ENCODE assay signal across 1 cellular context in the genomic region with DNA sequence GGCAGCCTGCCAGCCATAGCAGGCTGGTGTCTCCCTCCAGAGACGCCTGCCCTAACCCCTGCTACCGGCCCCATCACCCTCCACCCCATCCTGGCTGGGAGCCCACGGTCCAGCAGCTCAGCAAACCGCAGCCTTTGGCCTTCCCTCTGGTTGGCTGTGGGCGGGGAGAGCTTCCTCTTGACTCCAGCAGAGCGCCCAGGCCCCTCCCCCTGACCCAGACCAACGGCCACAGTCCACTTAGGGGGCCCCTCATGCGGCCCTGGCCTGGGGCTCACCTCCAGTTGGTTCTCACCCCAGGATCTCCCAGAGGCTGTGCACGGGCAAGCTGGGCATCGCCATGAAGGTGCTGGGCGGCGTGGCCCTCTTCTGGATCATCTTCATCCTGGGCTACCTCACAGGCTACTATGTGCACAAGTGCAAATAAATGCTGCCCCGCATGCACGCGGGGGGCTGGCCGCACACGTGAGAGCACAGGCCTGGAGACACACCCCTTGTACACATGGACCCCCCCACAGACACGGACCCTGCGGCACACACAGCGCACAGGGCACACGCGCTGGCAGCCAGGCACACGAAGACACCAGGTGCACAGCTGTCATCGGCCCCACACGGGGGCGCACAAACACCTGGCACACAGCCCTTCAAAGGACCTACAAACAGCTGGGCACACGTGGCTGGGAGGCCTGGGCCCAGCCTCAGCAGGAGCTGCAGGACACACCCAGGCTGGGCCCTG.
TF ChIP-seq lines count a peak whose summit lies in the region.

No MANE protein-coding gene starts in this region.

TF ChIP-seq in HepG2, 621 proteins besides CTCF, POLR2A, EP300 and RAD21 (continued from another document and continues in another):
- no peak for TF ChIP-seq TBP (CRISPR knock-in tag; IDR thresholded peaks at IDR 0.05)
- TF ChIP-seq, protein P1, sequence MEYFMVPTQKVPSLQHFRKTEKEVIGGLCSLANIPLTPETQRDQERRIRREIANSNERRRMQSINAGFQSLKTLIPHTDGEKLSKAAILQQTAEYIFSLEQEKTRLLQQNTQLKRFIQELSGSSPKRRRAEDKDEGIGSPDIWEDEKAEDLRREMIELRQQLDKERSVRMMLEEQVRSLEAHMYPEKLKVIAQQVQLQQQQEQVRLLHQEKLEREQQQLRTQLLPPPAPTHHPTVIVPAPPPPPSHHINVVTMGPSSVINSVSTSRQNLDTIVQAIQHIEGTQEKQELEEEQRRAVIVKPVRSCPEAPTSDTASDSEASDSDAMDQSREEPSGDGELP (IDR thresholded peaks at IDR 0.05; ENCODE audit: borderline replicate concordance, low read depth) = peak; percentile 98
- no peak for TF ChIP-seq ZNF468 (CRISPR knock-in tag; IDR thresholded peaks at IDR 0.05)
- peak; percentile 43; the same call in 1 of the 2 replicates for TF ChIP-seq ZNF33A (CRISPR knock-in tag; IDR thresholded peaks at IDR 0.05; ENCODE audit: borderline replicate concordance)
- TF ChIP-seq POGZ (CRISPR knock-in tag; IDR thresholded peaks at IDR 0.05) = peak; percentile 41; the same call in 1 of the 2 replicates
- TF ChIP-seq MNT (IDR thresholded peaks at IDR 0.05) = peak; percentile 73
- TF ChIP-seq, protein P2, sequence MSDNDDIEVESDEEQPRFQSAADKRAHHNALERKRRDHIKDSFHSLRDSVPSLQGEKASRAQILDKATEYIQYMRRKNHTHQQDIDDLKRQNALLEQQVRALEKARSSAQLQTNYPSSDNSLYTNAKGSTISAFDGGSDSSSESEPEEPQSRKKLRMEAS (IDR thresholded peaks at IDR 0.05) = no peak
- no peak for TF ChIP-seq NR2F1 (CRISPR knock-in tag; IDR thresholded peaks at IDR 0.05)
- TF ChIP-seq ZNF782 (CRISPR knock-in tag; IDR thresholded peaks at IDR 0.05; ENCODE audit: borderline replicate concordance) = peak; percentile 70; the same call in 1 of the 2 replicates
- TF ChIP-seq ZIK1 (CRISPR knock-in tag; IDR thresholded peaks at IDR 0.05; ENCODE audit: borderline replicate concordance, low read depth) = peak; percentile 75; the same call in 1 of the 2 replicates
- TF ChIP-seq ZNF275 (CRISPR knock-in tag; IDR thresholded peaks at IDR 0.05; ENCODE audit: borderline replicate concordance) = peak; percentile 74; the same call in 1 of the 2 replicates
- peak; percentile 44 for TF ChIP-seq TEAD3 (CRISPR knock-in tag; optimal IDR thresholded peaks at IDR 0.05; ENCODE audit: borderline replicate concordance)
- TF ChIP-seq EED (CRISPR knock-in tag; IDR thresholded peaks at IDR 0.05) = peak; percentile 64; the same call in 1 of the 2 replicates
- no peak for TF ChIP-seq RCOR2 (CRISPR knock-in tag; IDR thresholded peaks at IDR 0.05)
- TF ChIP-seq SKI (IDR thresholded peaks at IDR 0.05; ENCODE audit: partially characterized antibody) = peak; percentile 8
- peak; percentile 14; the same call in 1 of the 2 replicates for TF ChIP-seq ZMYM4 (CRISPR knock-in tag; IDR thresholded peaks at IDR 0.05)
- peak; percentile 81 for TF ChIP-seq ZNF761 (CRISPR knock-in tag; conservative IDR thresholded peaks at IDR 0.05)
- TF ChIP-seq ZNF773 (CRISPR knock-in tag; IDR thresholded peaks at IDR 0.05; ENCODE audit: borderline replicate concordance) = no peak
- peak; percentile 74 for TF ChIP-seq FOXO1 (CRISPR knock-in tag; IDR thresholded peaks at IDR 0.05)
- TF ChIP-seq KIAA2018 (CRISPR knock-in tag; IDR thresholded peaks at IDR 0.05; ENCODE audit: borderline replicate concordance) = no peak
- peak; percentile 83 for TF ChIP-seq ZNF589 (CRISPR knock-in tag; conservative IDR thresholded peaks at IDR 0.05)
- TF ChIP-seq SATB2 (CRISPR knock-in tag; IDR thresholded peaks at IDR 0.05) = 0 out of 2 replicates have a peak, but pooled peaks have one; percentile 65
- TF ChIP-seq SALL2 (CRISPR knock-in tag; IDR thresholded peaks at IDR 0.05) = peak; percentile 48; the same call in 1 of the 2 replicates
- no peak for TF ChIP-seq ATRX (CRISPR knock-in tag; IDR thresholded peaks at IDR 0.05; ENCODE audit: borderline replicate concordance)
- no peak for TF ChIP-seq KLF9 (CRISPR knock-in tag; IDR thresholded peaks at IDR 0.05; ENCODE audit: low read depth)
- TF ChIP-seq, protein P3, sequence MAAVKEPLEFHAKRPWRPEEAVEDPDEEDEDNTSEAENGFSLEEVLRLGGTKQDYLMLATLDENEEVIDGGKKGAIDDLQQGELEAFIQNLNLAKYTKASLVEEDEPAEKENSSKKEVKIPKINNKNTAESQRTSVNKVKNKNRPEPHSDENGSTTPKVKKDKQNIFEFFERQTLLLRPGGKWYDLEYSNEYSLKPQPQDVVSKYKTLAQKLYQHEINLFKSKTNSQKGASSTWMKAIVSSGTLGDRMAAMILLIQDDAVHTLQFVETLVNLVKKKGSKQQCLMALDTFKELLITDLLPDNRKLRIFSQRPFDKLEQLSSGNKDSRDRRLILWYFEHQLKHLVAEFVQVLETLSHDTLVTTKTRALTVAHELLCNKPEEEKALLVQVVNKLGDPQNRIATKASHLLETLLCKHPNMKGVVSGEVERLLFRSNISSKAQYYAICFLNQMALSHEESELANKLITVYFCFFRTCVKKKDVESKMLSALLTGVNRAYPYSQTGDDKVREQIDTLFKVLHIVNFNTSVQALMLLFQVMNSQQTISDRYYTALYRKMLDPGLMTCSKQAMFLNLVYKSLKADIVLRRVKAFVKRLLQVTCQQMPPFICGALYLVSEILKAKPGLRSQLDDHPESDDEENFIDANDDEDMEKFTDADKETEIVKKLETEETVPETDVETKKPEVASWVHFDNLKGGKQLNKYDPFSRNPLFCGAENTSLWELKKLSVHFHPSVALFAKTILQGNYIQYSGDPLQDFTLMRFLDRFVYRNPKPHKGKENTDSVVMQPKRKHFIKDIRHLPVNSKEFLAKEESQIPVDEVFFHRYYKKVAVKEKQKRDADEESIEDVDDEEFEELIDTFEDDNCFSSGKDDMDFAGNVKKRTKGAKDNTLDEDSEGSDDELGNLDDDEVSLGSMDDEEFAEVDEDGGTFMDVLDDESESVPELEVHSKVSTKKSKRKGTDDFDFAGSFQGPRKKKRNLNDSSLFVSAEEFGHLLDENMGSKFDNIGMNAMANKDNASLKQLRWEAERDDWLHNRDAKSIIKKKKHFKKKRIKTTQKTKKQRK (IDR thresholded peaks at IDR 0.05; ENCODE audit: low read length) = no peak
- peak; percentile 49; the same call in 1 of the 2 replicates for TF ChIP-seq ZNF124 (CRISPR knock-in tag; IDR thresholded peaks at IDR 0.05)
- no peak for TF ChIP-seq FOXM1 (CRISPR knock-in tag; IDR thresholded peaks at IDR 0.05)
- TF ChIP-seq, protein P4, sequence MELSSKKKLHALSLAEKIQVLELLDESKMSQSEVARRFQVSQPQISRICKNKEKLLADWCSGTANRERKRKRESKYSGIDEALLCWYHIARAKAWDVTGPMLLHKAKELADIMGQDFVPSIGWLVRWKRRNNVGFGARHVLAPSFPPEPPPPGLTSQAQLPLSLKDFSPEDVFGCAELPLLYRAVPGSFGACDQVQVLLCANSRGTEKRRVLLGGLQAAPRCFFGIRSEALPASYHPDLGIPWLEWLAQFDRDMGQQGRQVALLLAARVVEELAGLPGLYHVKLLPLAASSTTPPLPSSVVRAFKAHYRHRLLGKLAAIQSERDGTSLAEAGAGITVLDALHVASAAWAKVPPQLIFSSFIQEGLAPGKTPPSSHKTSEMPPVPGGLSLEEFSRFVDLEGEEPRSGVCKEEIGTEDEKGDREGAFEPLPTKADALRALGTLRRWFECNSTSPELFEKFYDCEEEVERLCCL (CRISPR knock-in tag; IDR thresholded peaks at IDR 0.05; ENCODE audit: borderline replicate concordance) = no peak
- peak; percentile 95 for TF ChIP-seq ZFY (CRISPR knock-in tag; IDR thresholded peaks at IDR 0.05)
- no peak for TF ChIP-seq SETDB1 (CRISPR knock-in tag; IDR thresholded peaks at IDR 0.05; ENCODE audit: borderline replicate concordance)
- TF ChIP-seq ZNF670 (CRISPR knock-in tag; IDR thresholded peaks at IDR 0.05; ENCODE audit: borderline replicate concordance) = peak; percentile 98
- no peak for TF ChIP-seq ATM (IDR thresholded peaks at IDR 0.05; ENCODE audit: borderline replicate concordance)
- 0 out of 2 replicates have a peak, but pooled peaks have one; percentile 30 for TF ChIP-seq ZNF12 (CRISPR knock-in tag; IDR thresholded peaks at IDR 0.05)
- peak; percentile 66; the same call in 1 of the 2 replicates for TF ChIP-seq STAT6 (CRISPR knock-in tag; IDR thresholded peaks at IDR 0.05; ENCODE audit: borderline replicate concordance)
- no peak for TF ChIP-seq ZNF207 (IDR thresholded peaks at IDR 0.05; ENCODE audit: borderline replicate concordance)
- 0 out of 2 replicates have a peak, but pooled peaks have one; percentile 60 for TF ChIP-seq ZNF3 (CRISPR knock-in tag; IDR thresholded peaks at IDR 0.05)
